Comparison of ENCODE assay signal across 1 cellular context in the genomic region with DNA sequence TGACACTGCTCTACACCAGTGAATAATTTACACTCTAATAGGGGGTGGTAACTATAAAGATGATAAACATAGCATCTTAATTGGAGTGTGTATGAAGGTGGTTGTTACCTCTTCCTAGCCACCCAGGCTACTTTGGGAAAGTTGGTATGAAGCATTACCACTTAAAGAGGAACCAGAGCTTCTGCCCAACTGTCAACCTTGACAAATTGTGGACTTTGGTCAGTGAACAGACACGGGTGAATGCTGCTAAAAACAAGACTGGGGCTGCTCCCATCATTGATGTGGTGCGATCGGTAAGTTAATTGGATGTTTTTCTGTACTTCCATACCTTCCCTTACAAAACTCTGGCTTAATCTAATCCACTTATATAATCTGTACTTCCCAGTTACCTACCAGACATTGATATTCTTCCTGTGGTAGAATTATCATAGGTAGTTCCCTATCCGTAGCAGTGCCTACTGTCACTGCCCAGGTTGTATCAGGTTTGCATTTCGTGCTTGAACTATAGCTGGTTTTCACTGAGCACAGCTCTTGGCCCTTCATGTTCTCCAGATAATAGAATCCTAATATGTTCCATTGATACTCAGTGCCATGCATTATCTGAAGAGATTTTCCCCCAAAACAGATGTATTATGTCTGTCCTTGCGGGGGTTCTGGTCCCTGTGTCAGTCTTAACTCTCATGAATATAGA.
TF ChIP-seq lines count a peak whose summit lies in the region.

No MANE protein-coding gene starts in this region.

TF ChIP-seq in GM12878, 131 proteins besides CTCF, POLR2A, EP300 and RAD21:
- TF ChIP-seq, protein P1, sequence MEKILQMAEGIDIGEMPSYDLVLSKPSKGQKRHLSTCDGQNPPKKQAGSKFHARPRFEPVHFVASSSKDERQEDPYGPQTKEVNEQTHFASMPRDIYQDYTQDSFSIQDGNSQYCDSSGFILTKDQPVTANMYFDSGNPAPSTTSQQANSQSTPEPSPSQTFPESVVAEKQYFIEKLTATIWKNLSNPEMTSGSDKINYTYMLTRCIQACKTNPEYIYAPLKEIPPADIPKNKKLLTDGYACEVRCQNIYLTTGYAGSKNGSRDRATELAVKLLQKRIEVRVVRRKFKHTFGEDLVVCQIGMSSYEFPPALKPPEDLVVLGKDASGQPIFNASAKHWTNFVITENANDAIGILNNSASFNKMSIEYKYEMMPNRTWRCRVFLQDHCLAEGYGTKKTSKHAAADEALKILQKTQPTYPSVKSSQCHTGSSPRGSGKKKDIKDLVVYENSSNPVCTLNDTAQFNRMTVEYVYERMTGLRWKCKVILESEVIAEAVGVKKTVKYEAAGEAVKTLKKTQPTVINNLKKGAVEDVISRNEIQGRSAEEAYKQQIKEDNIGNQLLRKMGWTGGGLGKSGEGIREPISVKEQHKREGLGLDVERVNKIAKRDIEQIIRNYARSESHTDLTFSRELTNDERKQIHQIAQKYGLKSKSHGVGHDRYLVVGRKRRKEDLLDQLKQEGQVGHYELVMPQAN (conservative IDR thresholded peaks at IDR 0.05): 0 out of 2 replicates have a peak, but pooled peaks have one; percentile 4
- TF ChIP-seq PAX8 (IDR thresholded peaks at IDR 0.05) (no peak), SP1 (IDR thresholded peaks at IDR 0.05; ENCODE audit: low read depth, low read length) (no peak), IKZF1 (conservative IDR thresholded peaks at IDR 0.05) (peak; percentile 46; the same call in 1 of the 2 replicates), ETV6 (conservative IDR thresholded peaks at IDR 0.05 in 1 of 2, IDR thresholded peaks at IDR 0.05 in 1 of 2; ENCODE audit: borderline replicate concordance in 1 of 2, low read depth in 1 of 2) (no peak), IKZF2 (IDR thresholded peaks at IDR 0.05) (peak; percentile 44 to 55; a peak in 1 of 4 replicates), GATAD2B (conservative IDR thresholded peaks at IDR 0.05; ENCODE audit: low read depth) (no peak), E2F8 (IDR thresholded peaks at IDR 0.05; ENCODE audit: low read depth, partially characterized antibody) (no peak), BHLHE40 (IDR thresholded peaks at IDR 0.05; ENCODE audit: borderline replicate concordance in 1 of 2, low read depth in 2 of 2, low read length in 1 of 2) (no peak; a peak in 1 of 4 replicates), MAX (IDR thresholded peaks at IDR 0.05; ENCODE audit: low read depth, low read length) (no peak), RELB (IDR thresholded peaks at IDR 0.05; ENCODE audit: low read depth) (peak; percentile 19; the same call in 1 of the 2 replicates), CBX3 (IDR thresholded peaks at IDR 0.05; ENCODE audit: borderline replicate concordance, low read depth) (no peak), LARP7 (IDR thresholded peaks at IDR 0.05) (peak; percentile 24; the same call in 1 of the 2 replicates), ATF2 (IDR thresholded peaks at IDR 0.05; ENCODE audit: low read length) (0 out of 2 replicates have a peak, but pooled peaks have one; percentile 7), BMI1 (IDR thresholded peaks at IDR 0.05; ENCODE audit: borderline replicate concordance) (no peak), BRCA1 (IDR thresholded peaks at IDR 0.05; ENCODE audit: low read depth, low read length) (no peak), SREBF1 (IDR thresholded peaks at IDR 0.05; ENCODE audit: low read length) (no peak), SMAD1 (IDR thresholded peaks at IDR 0.05; ENCODE audit: low read depth, partially characterized antibody) (peak; percentile 11), STAT1 (conservative IDR thresholded peaks at IDR 0.05) (no peak), JUNB (IDR thresholded peaks at IDR 0.05) (no peak), WRNIP1 (IDR thresholded peaks at IDR 0.05; ENCODE audit: borderline replicate concordance, low read depth, low read length) (no peak), MTA2 (IDR thresholded peaks at IDR 0.05; ENCODE audit: low read depth) (peak; percentile 83), ZNF592 (IDR thresholded peaks at IDR 0.05) (no peak), ATF7 (IDR thresholded peaks at IDR 0.05; ENCODE audit: low read depth) (0 out of 2 replicates have a peak, but pooled peaks have one; percentile 13), RBBP5 (conservative IDR thresholded peaks at IDR 0.05) (no peak), EED (IDR thresholded peaks at IDR 0.05; ENCODE audit: low read depth) (no peak), CEBPB (IDR thresholded peaks at IDR 0.05; ENCODE audit: borderline replicate concordance in 1 of 2, low read depth in 2 of 2, low read length in 2 of 2) (no peak), TAF1 (IDR thresholded peaks at IDR 0.05; ENCODE audit: borderline replicate concordance, low read depth, low read length) (no peak), POLR2AphosphoS5 (IDR thresholded peaks at IDR 0.05; ENCODE audit: low read length) (peak; percentile 53)
- TF ChIP-seq, protein P2, sequence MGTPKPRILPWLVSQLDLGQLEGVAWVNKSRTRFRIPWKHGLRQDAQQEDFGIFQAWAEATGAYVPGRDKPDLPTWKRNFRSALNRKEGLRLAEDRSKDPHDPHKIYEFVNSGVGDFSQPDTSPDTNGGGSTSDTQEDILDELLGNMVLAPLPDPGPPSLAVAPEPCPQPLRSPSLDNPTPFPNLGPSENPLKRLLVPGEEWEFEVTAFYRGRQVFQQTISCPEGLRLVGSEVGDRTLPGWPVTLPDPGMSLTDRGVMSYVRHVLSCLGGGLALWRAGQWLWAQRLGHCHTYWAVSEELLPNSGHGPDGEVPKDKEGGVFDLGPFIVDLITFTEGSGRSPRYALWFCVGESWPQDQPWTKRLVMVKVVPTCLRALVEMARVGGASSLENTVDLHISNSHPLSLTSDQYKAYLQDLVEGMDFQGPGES (IDR thresholded peaks at IDR 0.05): no peak
- TF ChIP-seq, protein P3, sequence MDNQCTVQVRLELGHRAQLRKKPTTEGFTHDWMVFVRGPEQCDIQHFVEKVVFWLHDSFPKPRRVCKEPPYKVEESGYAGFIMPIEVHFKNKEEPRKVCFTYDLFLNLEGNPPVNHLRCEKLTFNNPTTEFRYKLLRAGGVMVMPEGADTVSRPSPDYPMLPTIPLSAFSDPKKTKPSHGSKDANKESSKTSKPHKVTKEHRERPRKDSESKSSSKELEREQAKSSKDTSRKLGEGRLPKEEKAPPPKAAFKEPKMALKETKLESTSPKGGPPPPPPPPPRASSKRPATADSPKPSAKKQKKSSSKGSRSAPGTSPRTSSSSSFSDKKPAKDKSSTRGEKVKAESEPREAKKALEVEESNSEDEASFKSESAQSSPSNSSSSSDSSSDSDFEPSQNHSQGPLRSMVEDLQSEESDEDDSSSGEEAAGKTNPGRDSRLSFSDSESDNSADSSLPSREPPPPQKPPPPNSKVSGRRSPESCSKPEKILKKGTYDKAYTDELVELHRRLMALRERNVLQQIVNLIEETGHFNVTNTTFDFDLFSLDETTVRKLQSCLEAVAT (IDR thresholded peaks at IDR 0.05): no peak
TF ChIP-seq in GM12878: peak in this region for 10.
